In genomic region chr6:36740818-36741179, GRCh38 we compare ENCODE assay signal across 24 cellular contexts. TPM values are rescaled to one million over a fixed set of nuclear protein-coding genes. Genes with fewer than 3 reads are reported as not detected.
A peak's percentile ranks its signal among the peaks of the same experiment; 100 is the strongest.
DNase-seq lines count a peak whose midpoint lies in the region; ATAC-seq, FAIRE-seq and TF ChIP-seq lines count a peak whose summit lies in the region.
"Had no signal": no experiment of that assay in that cellular context is flagged by ENCODE, and none has a peak within 500 bp of the region (broad histone marks: within the 10 kb centered on the region; RNA-seq: fewer than 3 reads in every experiment).

No MANE protein-coding gene starts in this region.

- no peaks in the 10 kb centered on the region for H3K79me2 ChIP-seq in PC-3 (ENCODE audit: low read length)
- H3K79me2 ChIP-seq in endothelial cell of umbilical vein (ENCODE audit: control insufficient read depth, insufficient read depth, low read length), result no peaks in the 10 kb centered on the region

- H3K36me3 ChIP-seq in left ventricle myocardium inferior (no peaks in the 10 kb centered on the region), PC-3 (ENCODE audit: low read depth, low read length) (no peaks in the 10 kb centered on the region), endothelial cell of umbilical vein (ENCODE audit: control insufficient read depth in 2 of 2, extremely low read depth in 1 of 2, insufficient read depth in 2 of 2, low read length in 2 of 2) (no peaks in the 10 kb centered on the region), skeletal muscle tissue (ENCODE audit: control insufficient read depth in 3 of 3, insufficient read depth in 3 of 3, low read length in 3 of 3) (no peaks in the 10 kb centered on the region)

- H3F3A ChIP-seq in PC-3 (ENCODE audit: low read length, unreplicated experiment), result no peaks in the 10 kb centered on the region

- no peak for FAIRE-seq in endothelial cell of umbilical vein (lab: Jason Lieb, UNC)

- CTCF ChIA-PET in PC-3 (lab: Charles Lee), result no interaction called here
- CTCF ChIA-PET in endothelial cell of umbilical vein (lab: Charles Lee), result interaction anchor here (1.0 to 1.4 kb wide), 3 partner anchors 9 to 18 kb away, joined by 4 to 6 read pairs (median 5); no protein-coding TSS in a partner anchor

- BruUV-seq in PC-3 (replicated peaks; lab: Mats Ljungman, UMichigan) (no TSS peak), endothelial cell of umbilical vein (replicated peaks; lab: Mats Ljungman, UMichigan) (no TSS peak)

- intact Hi-C loops in left ventricle myocardium inferior (cut with micrococcal nuclease) (no loop called here), left ventricle myocardium superior (cut with micrococcal nuclease) (no loop called here), PC-3 (cut with micrococcal nuclease) (no loop called here), endothelial cell of umbilical vein (cut with micrococcal nuclease) (loop anchor here (1.0 kb wide), 1 partner anchor 12 kb away; no protein-coding TSS in a partner anchor)

- H3K9me1 ChIP-seq in endothelial cell of umbilical vein (replicated peaks; ENCODE audit: control insufficient read depth, extremely low read depth, insufficient read depth, low read length), result no peaks in the 10 kb centered on the region

- no peak overlapping the region for H3K4me3 ChIP-seq in left ventricle myocardium inferior
- H3K4me3 ChIP-seq in PC-3 (ENCODE audit: low read length), result no peak overlapping the region
- no peak overlapping the region for H3K4me3 ChIP-seq in endothelial cell of umbilical vein (replicated peaks in 1 of 3; ENCODE audit: insufficient read depth in 1 of 3, low read depth in 1 of 3, low read length in 3 of 3)
- no peak overlapping the region for H3K4me3 ChIP-seq in skeletal muscle tissue (ENCODE audit: low read length in 3 of 3)
- H3K4me3 ChIP-seq: GM23338 had no signal

- no peaks in the 10 kb centered on the region for H3K9me2 ChIP-seq in PC-3 (replicated peaks; ENCODE audit: low read length)

- POLR2A ChIA-PET in PC-3 (lab: Charles Lee; ENCODE audit: unreplicated experiment) (no interaction called here), endothelial cell of umbilical vein (lab: Charles Lee) (interaction anchor here (1.1 kb wide), 1 partner anchor 14 kb away, joined by 3 read pairs; no protein-coding TSS in a partner anchor)

- H3K27me3 ChIP-seq in left ventricle myocardium inferior (ENCODE audit: low read depth) (no peaks in the 10 kb centered on the region), PC-3 (ENCODE audit: low read length) (no peaks in the 10 kb centered on the region), endothelial cell of umbilical vein (ENCODE audit: control insufficient read depth in 2 of 2, insufficient read depth in 2 of 2, low read length in 2 of 2) (no peaks in the 10 kb centered on the region), skeletal muscle tissue (ENCODE audit: control insufficient read depth in 3 of 3, insufficient read depth in 3 of 3, low read length in 3 of 3) (no peaks in the 10 kb centered on the region)

- no peaks in the 10 kb centered on the region for H4K20me1 ChIP-seq in PC-3 (ENCODE audit: low read length)
- no peaks in the 10 kb centered on the region for H4K20me1 ChIP-seq in endothelial cell of umbilical vein (replicated peaks; ENCODE audit: control insufficient read depth, extremely low read depth, insufficient read depth, low read length)

- ATAC-seq in left ventricle myocardium superior, result no peak
- ATAC-seq in PC-3, result no peak
- ATAC-seq: GM23338, Panc1 had no signal

- DNase-seq in left ventricle myocardium inferior, result no peak
- no peak for DNase-seq in left ventricle myocardium superior
- DNase-seq in PC-3, result no peak
- no peak for DNase-seq in endothelial cell of umbilical vein (ENCODE audit: low read depth, low spot score)
- DNase-seq in D341Med (ENCODE audit: low spot score), result no peak
- no peak for DNase-seq in GM20000 (ENCODE audit: low spot score)
- DNase-seq in KBM-7, result no peak
- DNase-seq: 8988T; DMS79; HCEC 1CT; IMR-90; Karpas-422; MV-4-11; NCI-H1105 treated with DMSO at 0.1 percent for 48 hours; NCI-H2029 treated with DMSO at 0.1 percent for 48 hours; NCI-H2171; NCI-H345; NCI-H524; NCI-H774; NK-92 treated with Interleukin-12 subunit alpha and Interleukin-12 subunit beta, amount 100 ng/mL, for 24 hours had no signal

- in situ Hi-C loops in KBM-7 (cut with MboI; ENCODE audit: low pct_unique_long_range_greater_than_20kb, low sequenced_read_pairs), result no loop called here

- H3K4me2 ChIP-seq in PC-3 (ENCODE audit: low read length), result no peak overlapping the region
- no peak overlapping the region for H3K4me2 ChIP-seq in endothelial cell of umbilical vein (ENCODE audit: insufficient read depth, low read length)
- H3K4me2 ChIP-seq: GM23338 had no signal

- dilution Hi-C loops in endothelial cell of umbilical vein (cut with MboI; ENCODE audit: extremely low pct_ligation_motif_present, low sequenced_read_pairs), result no loop called here

- no peak for TF ChIP-seq POLR2A in endothelial cell of umbilical vein (IDR thresholded peaks at IDR 0.05; ENCODE audit: low read depth, low read length)

- peak overlapping the region; percentile 19 for H3K27ac ChIP-seq in left ventricle myocardium inferior (replicated peaks)
- H3K27ac ChIP-seq in PC-3 (ENCODE audit: low read length), result 0 out of 2 replicates have a peak overlapping the region, but pooled peaks have one; percentile 37
- peak overlapping the region; percentile 54 for H3K27ac ChIP-seq in endothelial cell of umbilical vein (ENCODE audit: insufficient read depth, low read depth, low read length)
- H3K27ac ChIP-seq in skeletal muscle tissue (ENCODE audit: low read depth, low read length), result peak overlapping the region; percentile 25

- H3K9me3 ChIP-seq in left ventricle myocardium inferior (replicated peaks) (no peaks in the 10 kb centered on the region), PC-3 (ENCODE audit: low read length) (no peaks in the 10 kb centered on the region), endothelial cell of umbilical vein (replicated peaks; ENCODE audit: control insufficient read depth, insufficient read depth, low read length) (no peaks in the 10 kb centered on the region), skeletal muscle tissue (ENCODE audit: control insufficient read depth in 3 of 3, low read length in 3 of 3) (no peaks in the 10 kb centered on the region)

- peaks cover 22% of the 10 kb centered on the region for H3K4me1 ChIP-seq in left ventricle myocardium inferior
- peaks cover 28% of the 10 kb centered on the region for H3K4me1 ChIP-seq in PC-3 (ENCODE audit: insufficient read depth, low read length)
- peaks cover 30% of the 10 kb centered on the region for H3K4me1 ChIP-seq in endothelial cell of umbilical vein (ENCODE audit: control insufficient read depth, extremely low read depth, insufficient read depth, low read length)
- H3K4me1 ChIP-seq in skeletal muscle tissue (ENCODE audit: control insufficient read depth in 3 of 3, insufficient read depth in 3 of 3, low read length in 3 of 3), result peaks cover 2 to 14% (median 4%) of the 10 kb centered on the region in 3 donors

- no peak for TF ChIP-seq CTCF in left ventricle myocardium inferior (IDR thresholded peaks at IDR 0.05; ENCODE audit: borderline replicate concordance)
- TF ChIP-seq CTCF in PC-3 (conservative IDR thresholded peaks at IDR 0.05; ENCODE audit: low read depth, low read length), result no peak
- no peak for TF ChIP-seq CTCF in endothelial cell of umbilical vein (IDR thresholded peaks at IDR 0.05; ENCODE audit: extremely low read depth in 1 of 2, insufficient read depth in 1 of 2, low read depth in 1 of 2, low read length in 2 of 2)
- no peak for TF ChIP-seq CTCF in GM20000 (IDR thresholded peaks at IDR 0.05; ENCODE audit: extremely low read depth, missing control alignments)

- H3K9ac ChIP-seq in PC-3 (ENCODE audit: low read length), result no peak overlapping the region
- H3K9ac ChIP-seq in endothelial cell of umbilical vein (replicated peaks; ENCODE audit: extremely low read depth, insufficient read depth, low read length), result peak overlapping the region; percentile 48
- no peak overlapping the region for H3K9ac ChIP-seq in skeletal muscle tissue (ENCODE audit: low read depth in 1 of 3, low read length in 3 of 3)

- no peak overlapping the region for H2AFZ ChIP-seq in PC-3 (ENCODE audit: low read length)
- no peak overlapping the region for H2AFZ ChIP-seq in endothelial cell of umbilical vein (ENCODE audit: low read depth, low read length)
- H2AFZ ChIP-seq: GM23338 had no signal

TF ChIP-seq in endothelial cell of umbilical vein, 7 proteins besides CTCF, POLR2A, EP300 and RAD21:
- no peak for TF ChIP-seq GATA2 (IDR thresholded peaks at IDR 0.05; ENCODE audit: insufficient read depth, insufficient read length, low read depth, low read length)
- no peak for TF ChIP-seq POLR2AphosphoS5 (IDR thresholded peaks at IDR 0.05; ENCODE audit: insufficient read depth, low read depth, low read length)
- TF ChIP-seq MYC (IDR thresholded peaks at IDR 0.05; ENCODE audit: low read depth, low read length), result no peak
- TF ChIP-seq JUN (IDR thresholded peaks at IDR 0.05; ENCODE audit: borderline replicate concordance, insufficient read depth, insufficient read length, low read depth), result no peak
- no peak for TF ChIP-seq FOS (IDR thresholded peaks at IDR 0.05; ENCODE audit: borderline replicate concordance, insufficient read depth, low read length)
- TF ChIP-seq EZH2 (IDR thresholded peaks at IDR 0.05; ENCODE audit: borderline replicate concordance, low read depth, low read length, severe bottlenecking), result no peak
- TF ChIP-seq, protein P1, sequence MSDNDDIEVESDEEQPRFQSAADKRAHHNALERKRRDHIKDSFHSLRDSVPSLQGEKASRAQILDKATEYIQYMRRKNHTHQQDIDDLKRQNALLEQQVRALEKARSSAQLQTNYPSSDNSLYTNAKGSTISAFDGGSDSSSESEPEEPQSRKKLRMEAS (IDR thresholded peaks at IDR 0.05; ENCODE audit: insufficient read depth, insufficient read length), result no peak

RNA-seq across cellular contexts. Expression of gene RAB44, which starts 43.2 kb away (rescaled TPM):
- total RNA-seq in left ventricle myocardium inferior, result 0.05 TPM
- total RNA-seq in left ventricle myocardium superior, result 0.07 TPM
- total RNA-seq in PC-3 (2014; rRNA removed), result not detected in 2 replicates
- total RNA-seq in endothelial cell of umbilical vein, result 0.11 TPM in 1 of 2 replicates, not detected in the other
- 0.03 TPM in 2 replicates for polyA plus RNA-seq in endothelial cell of umbilical vein
- not detected in 2 replicates for polyA plus RNA-seq in endothelial cell of umbilical vein (2011; cell fraction: cytosol; rRNA removed)
- polyA plus RNA-seq in endothelial cell of umbilical vein (2011; cell fraction: nucleus; rRNA removed), result 0.09 and 0.21 TPM in 2 replicates
- 0.04 TPM in 1 of 2 replicates, not detected in the other for polyA plus RNA-seq in endothelial cell of umbilical vein (2012)
- polyA minus RNA-seq in endothelial cell of umbilical vein, result not detected in 2 replicates
- polyA minus RNA-seq in endothelial cell of umbilical vein (2011; cell fraction: cytosol; rRNA and poly(A)+ RNA removed), result not detected
- not detected in 2 replicates for polyA minus RNA-seq in endothelial cell of umbilical vein (2011; cell fraction: nucleus; rRNA and poly(A)+ RNA removed)
- not detected for total RNA-seq in skeletal muscle tissue
- total RNA-seq: GM23338, IMR-90, M059J had no signal
- polyA plus RNA-seq: GM23338 had no signal
